In the genomic region with DNA sequence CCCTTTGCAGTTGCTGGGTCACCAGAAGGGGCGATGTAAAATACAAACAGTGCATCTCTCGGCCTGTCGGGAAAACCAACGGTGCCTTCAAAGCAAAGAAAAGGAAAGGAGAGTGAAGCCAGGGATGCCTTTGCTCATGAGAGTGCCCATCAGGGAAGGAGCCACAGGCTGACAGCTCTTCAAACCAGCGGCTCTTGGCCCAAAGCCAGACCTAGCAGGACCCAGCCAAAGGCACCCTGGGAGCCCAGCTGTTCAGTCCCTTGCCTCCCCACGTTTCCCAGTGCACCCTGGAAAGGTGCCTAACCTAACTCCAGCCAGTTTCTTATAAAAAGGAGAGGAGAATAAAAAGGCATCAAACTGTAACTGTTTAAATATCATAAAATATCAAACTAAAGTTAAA, we compare ENCODE assay signal across 16 cellular contexts. TPM values are rescaled to one million over a fixed set of nuclear protein-coding genes. Genes with fewer than 3 reads are reported as not detected.
DNase-seq lines count a peak whose midpoint lies in the region; ATAC-seq and TF ChIP-seq lines count a peak whose summit lies in the region.
"Had no signal": no experiment of that assay in that cellular context is flagged by ENCODE, and none has a peak within 500 bp of the region (broad histone marks: within the 10 kb centered on the region; RNA-seq: fewer than 3 reads in every experiment).

No MANE protein-coding gene starts in this region.

- ATAC-seq in omental fat pad (ENCODE audit: low FRiP score), result no peak
- ATAC-seq: activated T-helper 17 cell treated with anti-CD3 and anti-CD28 coated beads, Interleukin-2, amount 50 U/mL, for 72 hours; stimulated activated memory B cell treated with anti-CD40 and anti-IgM and Interleukin-4, amounts not matched to agents 10 μg/mL and 1 μg/mL and 100 μg/mL, for 72 hours had no signal

- no peaks in the 10 kb centered on the region for H3K27me3 Mint-ChIP-seq in activated naive CD4-positive, alpha-beta T cell treated with anti-CD3 and anti-CD28 coated beads for 36 hours (ENCODE audit: low read depth)

- no peaks in the 10 kb centered on the region for H3K36me3 ChIP-seq in MG63
- H3K36me3 ChIP-seq: Peyer's patch had no signal

- CTCF ChIA-PET in activated naive CD4-positive, alpha-beta T cell treated with anti-CD3 and anti-CD28 coated beads for 36 hours (lab: Charles Lee), result no interaction called here

- no peaks in the 10 kb centered on the region for H3K4me1 Mint-ChIP-seq in activated naive CD4-positive, alpha-beta T cell treated with anti-CD3 and anti-CD28 coated beads for 36 hours (ENCODE audit: low read depth)
- H3K4me1 Mint-ChIP-seq: activated T-helper 17 cell treated with anti-CD3 and anti-CD28 coated beads, Interleukin-2, amount 50 U/mL, for 72 hours; stimulated activated memory B cell treated with anti-CD40 and anti-IgM and Interleukin-4, amounts not matched to agents 10 μg/mL and 1 μg/mL and 100 μg/mL, for 72 hours had no signal

- no peak for TF ChIP-seq CTCF in omental fat pad (IDR thresholded peaks at IDR 0.05)

- H3K9me3 ChIP-seq in MG63, result no peaks in the 10 kb centered on the region
- H3K9me3 ChIP-seq: Peyer's patch had no signal

- H3K9me3 Mint-ChIP-seq in activated naive CD4-positive, alpha-beta T cell treated with anti-CD3 and anti-CD28 coated beads for 36 hours, result no peaks in the 10 kb centered on the region
- H3K9me3 Mint-ChIP-seq: activated T-helper 17 cell treated with anti-CD3 and anti-CD28 coated beads, Interleukin-2, amount 50 U/mL, for 72 hours; stimulated activated memory B cell treated with anti-CD40 and anti-IgM and Interleukin-4, amounts not matched to agents 10 μg/mL and 1 μg/mL and 100 μg/mL, for 72 hours had no signal

- intact Hi-C loops in activated naive CD4-positive, alpha-beta T cell treated with anti-CD3 and anti-CD28 coated beads for 36 hours (cut with micrococcal nuclease), result no loop called here

- H3K27me3 ChIP-seq in MG63, result no peaks in the 10 kb centered on the region
- H3K27me3 ChIP-seq: dorsolateral prefrontal cortex, Peyer's patch had no signal

- peak; percentile 85 for DNase-seq in COR-L47 (lab: John Stamatoyannopoulos, UW)
- peak; percentile 16 for DNase-seq in MG63
- DNase-seq in NCI-H510A (lab: John Stamatoyannopoulos, UW), result peak; percentile 69
- DNase-seq in epithelial cell of prostate (ENCODE audit: low read depth, low spot score), result no peak
- DNase-seq in activated naive CD4-positive, alpha-beta T cell treated with anti-CD3 and anti-CD28 coated beads for 36 hours, result no peak
- no peak for DNase-seq in omental fat pad (ENCODE audit: low spot score)
- no peak for DNase-seq in NCI-H446 treated with DMSO at 0.1 percent for 48 hours (lab: John Stamatoyannopoulos, UW)
- no peak for DNase-seq in epidermal melanocyte (ENCODE audit: insufficient read length, low spot score)
- DNase-seq: dorsolateral prefrontal cortex; Peyer's patch; stimulated activated CD4-positive, alpha-beta T cell treated with anti-CD3 and anti-CD28 coated beads, Interleukin-2, amount 100 ng/mL, for 48 hours had no signal

- H3K27ac ChIP-seq in epithelial cell of prostate, result peak overlapping the region; percentile 8
- H3K27ac ChIP-seq: dorsolateral prefrontal cortex, Peyer's patch had no signal

- H3K4me3 ChIP-seq in MG63, result no peak overlapping the region
- H3K4me3 ChIP-seq: dorsolateral prefrontal cortex, Peyer's patch had no signal

- no peaks in the 10 kb centered on the region for H3K36me3 Mint-ChIP-seq in activated naive CD4-positive, alpha-beta T cell treated with anti-CD3 and anti-CD28 coated beads for 36 hours (ENCODE audit: low read depth)
- H3K36me3 Mint-ChIP-seq: stimulated activated memory B cell treated with anti-CD40 and anti-IgM and Interleukin-4, amounts not matched to agents 10 μg/mL and 1 μg/mL and 100 μg/mL, for 72 hours had no signal

- H3K27ac Mint-ChIP-seq in activated naive CD4-positive, alpha-beta T cell treated with anti-CD3 and anti-CD28 coated beads for 36 hours, result no peak overlapping the region
- H3K27ac Mint-ChIP-seq: activated T-helper 17 cell treated with anti-CD3 and anti-CD28 coated beads, Interleukin-2, amount 50 U/mL, for 72 hours; stimulated activated memory B cell treated with anti-CD40 and anti-IgM and Interleukin-4, amounts not matched to agents 10 μg/mL and 1 μg/mL and 100 μg/mL, for 72 hours had no signal

- H3K4me3 Mint-ChIP-seq in activated naive CD4-positive, alpha-beta T cell treated with anti-CD3 and anti-CD28 coated beads for 36 hours, result no peak overlapping the region
- H3K4me3 Mint-ChIP-seq: activated T-helper 17 cell treated with anti-CD3 and anti-CD28 coated beads, Interleukin-2, amount 50 U/mL, for 72 hours; stimulated activated memory B cell treated with anti-CD40 and anti-IgM and Interleukin-4, amounts not matched to agents 10 μg/mL and 1 μg/mL and 100 μg/mL, for 72 hours had no signal

RNA-seq across cellular contexts. Expression of a gene that starts 29.2 kb away (rescaled TPM):
- total RNA-seq in MG63 (2014; rRNA removed; shearing (Covaris generic); ENCODE audit: low replicate concordance), result not detected in 2 replicates
- total RNA-seq in activated naive CD4-positive, alpha-beta T cell treated with anti-CD3 and anti-CD28 coated beads for 36 hours, result not detected
- not detected for total RNA-seq in omental fat pad
- total RNA-seq: activated T-helper 17 cell treated with anti-CD3 and anti-CD28 coated beads, Interleukin-2, amount 50 U/mL, for 72 hours; H4; mucosa of gallbladder; Peyer's patch; renal cortical epithelial cell had no signal

Comparison
In these comparisons a context has a peak if more than half of its experiments do, and no peak if none do; other contexts are left out.
1. DNase-seq: peak in COR-L47 (single experiment), MG63 (single experiment) and NCI-H510A (single experiment); none in epithelial cell of prostate (single experiment), activated naive CD4-positive, alpha-beta T cell treated with anti-CD3 and anti-CD28 coated beads for 36 hours (single experiment), omental fat pad (single experiment), NCI-H446 treated with DMSO at 0.1 percent for 48 hours (single experiment) and epidermal melanocyte (single experiment).